Comparison of ENCODE assay signal across 27 cellular contexts in the genomic region with DNA sequence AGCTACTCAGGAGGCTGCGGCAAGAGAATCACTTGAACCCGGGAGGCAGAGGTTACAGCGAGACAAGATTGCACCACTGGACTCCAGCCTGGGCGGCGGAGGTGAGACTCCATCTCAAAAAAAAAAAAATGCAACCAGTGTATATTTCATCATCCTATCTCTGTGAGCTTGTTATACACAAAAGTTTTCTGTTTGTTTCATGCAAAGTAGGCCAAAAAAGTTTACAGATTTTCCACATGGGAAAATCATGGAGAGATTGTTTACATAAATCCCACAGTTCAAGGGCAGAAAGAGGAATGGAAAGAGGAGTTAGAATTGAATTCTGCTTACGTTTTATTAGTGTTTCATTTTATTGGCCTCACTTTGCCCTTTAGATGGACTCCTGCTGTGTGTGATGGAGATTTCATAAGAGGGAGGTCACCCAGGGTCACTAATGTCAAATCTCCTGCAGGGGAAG. TPM values are rescaled to one million over a fixed set of nuclear protein-coding genes. Genes with fewer than 3 reads are reported as not detected.
DNase-seq lines count a peak whose midpoint lies in the region; ATAC-seq, FAIRE-seq and TF ChIP-seq lines count a peak whose summit lies in the region.
"Had no signal": no experiment of that assay in that cellular context is flagged by ENCODE, and none has a peak within 500 bp of the region (broad histone marks: within the 10 kb centered on the region; RNA-seq: fewer than 3 reads in every experiment).

No MANE protein-coding gene starts in this region.

- H3K36me3 Mint-ChIP-seq in nephron progenitor cell (ENCODE audit: low read depth): peaks cover 71% of the 10 kb centered on the region

- H3K36me3 ChIP-seq in left ventricle myocardium inferior (peaks cover 100% of the 10 kb centered on the region), right atrium auricular region (peaks cover 95% of the 10 kb centered on the region), HepG2 (replicated peaks in 1 of 2; ENCODE audit: control insufficient read depth in 1 of 2, insufficient read depth in 2 of 2, low read length in 2 of 2) (peaks cover 50 to 90% of the 10 kb centered on the region in 2 experiments)

- H3K9me3 ChIP-seq in left ventricle myocardium inferior (replicated peaks) (no peaks in the 10 kb centered on the region), right atrium auricular region (no peaks in the 10 kb centered on the region), HepG2 (ENCODE audit: low read length) (no peaks in the 10 kb centered on the region)
- H3K9me3 ChIP-seq: A549; BE2C; BLaER1 treated with 17β-estradiol and CSF1 and Interleukin-3, amounts not matched to agents 10 nM and 100 nM had no signal

- no peak for TF ChIP-seq CTCF in left ventricle myocardium inferior (IDR thresholded peaks at IDR 0.05; ENCODE audit: borderline replicate concordance)
- TF ChIP-seq CTCF in right atrium auricular region (IDR thresholded peaks at IDR 0.05): no peak
- TF ChIP-seq CTCF in LNCaP clone FGC (IDR thresholded peaks at IDR 0.05; ENCODE audit: control insufficient read depth, extremely low read depth, insufficient read depth): no peak
- no peak for TF ChIP-seq CTCF in HepG2 (CRISPR knock-in tag; IDR thresholded peaks at IDR 0.05)
- TF ChIP-seq CTCF in nephron progenitor cell (IDR thresholded peaks at IDR 0.05): no peak

- no peak overlapping the region for H2AFZ ChIP-seq in HepG2 (ENCODE audit: low read length)

- TF ChIP-seq EP300 in HepG2 (IDR thresholded peaks at IDR 0.05; ENCODE audit: low read depth in 2 of 2, low read length in 2 of 2) (no peak), HepG2 (CRISPR knock-in tag; IDR thresholded peaks at IDR 0.05; ENCODE audit: borderline replicate concordance) (no peak)

- no peak for FAIRE-seq in HepG2 (lab: Jason Lieb, UNC)
- FAIRE-seq: A549, D721Med, GM12891, GM18507 had no signal

- H3K79me2 ChIP-seq in HepG2 (ENCODE audit: insufficient read depth, low read length): no peaks in the 10 kb centered on the region

- peaks cover 27% of the 10 kb centered on the region for H3K4me1 ChIP-seq in left ventricle myocardium inferior
- H3K4me1 ChIP-seq in right atrium auricular region: peaks cover 0 to 6% of the 10 kb centered on the region in 2 donors
- H3K4me1 ChIP-seq in HepG2 (ENCODE audit: insufficient read depth, low read length): no peaks in the 10 kb centered on the region
- H3K4me1 ChIP-seq: A549, BE2C had no signal

- no TSS peak for BruUV-seq in HepG2 (replicated peaks; lab: Mats Ljungman, UMichigan)

- peak overlapping the region; percentile 45 for H3K27ac Mint-ChIP-seq in nephron progenitor cell
- H3K27ac Mint-ChIP-seq: CD4-positive, alpha-beta T cell had no signal

- ATAC-seq in HepG2 (no peak), GM18519 (IDR thresholded peaks at IDR 0.05; ENCODE audit: low FRiP score, unreplicated experiment) (no peak)
- ATAC-seq: A549 had no signal

- no peak overlapping the region for H3K4me2 ChIP-seq in HepG2 (ENCODE audit: low read depth, low read length)
- H3K4me2 ChIP-seq: A549; BLaER1 treated with 17β-estradiol and CSF1 and Interleukin-3, amounts not matched to agents 10 nM and 100 nM had no signal

- peaks cover 9% of the 10 kb centered on the region for H3K4me1 Mint-ChIP-seq in nephron progenitor cell

- H3K27me3 ChIP-seq in left ventricle myocardium inferior (ENCODE audit: low read depth) (no peaks in the 10 kb centered on the region), right atrium auricular region (no peaks in the 10 kb centered on the region), HepG2 (ENCODE audit: control insufficient read depth in 1 of 2, insufficient read depth in 2 of 2, low read length in 2 of 2) (no peaks in the 10 kb centered on the region)
- H3K27me3 ChIP-seq: BE2C; BLaER1 treated with 17β-estradiol and CSF1 and Interleukin-3, amounts not matched to agents 10 nM and 100 nM had no signal

- no peaks in the 10 kb centered on the region for H3K27me3 Mint-ChIP-seq in nephron progenitor cell (ENCODE audit: low read depth, poor library complexity)
- H3K27me3 Mint-ChIP-seq: CD4-positive, alpha-beta T cell; CD8-positive, alpha-beta memory T cell had no signal

- no peaks in the 10 kb centered on the region for H4K20me1 ChIP-seq in HepG2 (ENCODE audit: insufficient read depth, low read length)

- in situ Hi-C loops in HepG2 (cut with HindIII; ENCODE audit: extremely low pct_ligation_motif_present, low pct_unique_long_range_greater_than_20kb): no loop called here
- in situ Hi-C loops in KBM-7 (cut with MboI; ENCODE audit: low pct_unique_long_range_greater_than_20kb, low sequenced_read_pairs): loop anchor here (25.0 kb wide), 1 partner anchor 104 kb away; no protein-coding TSS in a partner anchor

- H3K27ac ChIP-seq in left ventricle myocardium inferior (replicated peaks) (peak overlapping the region; percentile 34), right atrium auricular region (no peak overlapping the region), HepG2 (ENCODE audit: extremely low read length, insufficient read depth, low read length) (no peak overlapping the region)
- H3K27ac ChIP-seq: A549; BLaER1 treated with 17β-estradiol and CSF1 and Interleukin-3, amounts not matched to agents 10 nM and 100 nM had no signal

- DNase-seq in left ventricle myocardium inferior (no peak), right atrium auricular region (ENCODE audit: low spot score) (no peak), LNCaP clone FGC (ENCODE audit: low read depth) (peak; percentile 11), HepG2 (ENCODE audit: low spot score) (no peak), nephron progenitor cell (no peak), KBM-7 (no peak)
- no peak for DNase-seq in activated CD4-positive, alpha-beta T cell treated with anti-CD3 and anti-CD28 coated beads, Interleukin-2, amount 50 U/mL, for 1 hour
- DNase-seq: 8988T; ACHN; AML-193; BE2C; CD4-positive, alpha-beta T cell; CD8-positive, alpha-beta memory T cell; DMS 273 treated with DMSO at 0.1 percent for 48 hours; DMS79; EL; GF-D8; GOT3; H7; HCEC 1CT had no signal

- H3K4me3 ChIP-seq in left ventricle myocardium inferior: no peak overlapping the region
- H3K4me3 ChIP-seq in right atrium auricular region: no peak overlapping the region
- H3K4me3 ChIP-seq in LNCaP clone FGC (ENCODE audit: low read depth, low read length): no peak overlapping the region
- H3K4me3 ChIP-seq in HepG2 (replicated peaks in 1 of 3; ENCODE audit: insufficient read depth in 1 of 3, low read depth in 2 of 3, low read length in 3 of 3): no peak overlapping the region
- H3K4me3 ChIP-seq: A549; BLaER1 treated with 17β-estradiol and CSF1 and Interleukin-3, amounts not matched to agents 10 nM and 100 nM had no signal

- TF ChIP-seq POLR2A in HepG2 (IDR thresholded peaks at IDR 0.05; ENCODE audit: insufficient read depth in 1 of 2, low read depth in 2 of 2, low read length in 2 of 2): no peak

- POLR2A ChIA-PET in HepG2 (lab: Yijun Ruan, JAX): no interaction called here

- no peak overlapping the region for H3K4me3 Mint-ChIP-seq in nephron progenitor cell
- H3K4me3 Mint-ChIP-seq: CD14-positive monocyte; CD4-positive, alpha-beta T cell had no signal

- CTCF ChIA-PET in HepG2 (lab: Yijun Ruan, JAX; ENCODE audit: low intra/inter-chr PET ratio, low total read pairs): no interaction called here

- intact Hi-C loops in left ventricle myocardium inferior (cut with micrococcal nuclease): no loop called here
- intact Hi-C loops in HepG2 (cut with micrococcal nuclease; ENCODE audit: unreplicated experiment): no loop called here

- no peak for TF ChIP-seq RAD21 in HepG2 (CRISPR knock-in tag; IDR thresholded peaks at IDR 0.05)

- WGBS in HepG2 (ENCODE audit: low lambda C conversion rate): 96% methylated on average over 6 of the region's 6 CpGs

- H3K9ac ChIP-seq in HepG2 (ENCODE audit: insufficient read depth, low read depth, low read length): no peak overlapping the region

- no peaks in the 10 kb centered on the region for H3K9me3 Mint-ChIP-seq in nephron progenitor cell
- H3K9me3 Mint-ChIP-seq: CD14-positive monocyte; CD4-positive, alpha-beta T cell; CD8-positive, alpha-beta memory T cell had no signal

RNA-seq across cellular contexts. Expression of a gene that starts 24.7 kb away (rescaled TPM):
- total RNA-seq in left ventricle myocardium inferior: 69.2 TPM
- total RNA-seq in right atrium auricular region: 10 to 100 TPM; 51.4 to 54.8 TPM
- 61.1 and 69.8 TPM in 2 replicates for total RNA-seq in HepG2 (2016; rRNA removed; fragmentation: Illumina TruSeq; extraction: Trizol)
- total RNA-seq in HepG2 (2016; cell fraction: cytosol; rRNA removed; fragmentation: Illumina TruSeq; extraction: Trizol; ENCODE audit: low read depth): 34.2 and 37.8 TPM in 2 replicates
- total RNA-seq in HepG2 (2016; cell fraction: insoluble cytoplasmic fraction; rRNA removed; fragmentation: Illumina TruSeq; extraction: Trizol): 63.6 and 70.0 TPM in 2 replicates
- 62.0 and 64.0 TPM in 2 replicates for total RNA-seq in HepG2 (2016; cell fraction: membrane; rRNA removed; fragmentation: Illumina TruSeq; extraction: Trizol)
- total RNA-seq in HepG2 (2016; cell fraction: nucleus; rRNA removed; fragmentation: Illumina TruSeq; extraction: Trizol): 32.3 and 41.4 TPM in 2 replicates
- 137 and 144 TPM in 2 replicates for polyA plus RNA-seq in HepG2 (2011; rRNA removed)
- polyA plus RNA-seq in HepG2 (2011; cell fraction: cytosol; rRNA removed): 155 and 177 TPM in 2 replicates
- 165 and 174 TPM in 2 replicates for polyA plus RNA-seq in HepG2 (2011; cell fraction: nucleus; rRNA removed)
- 79.6 and 111 TPM in 2 replicates for polyA plus RNA-seq in HepG2 (2012)
- polyA plus RNA-seq in HepG2 (2016; cell fraction: cytosol; fragmentation: Illumina TruSeq; extraction: Trizol; ENCODE audit: low read depth): 46.7 and 48.3 TPM in 2 replicates
- polyA plus RNA-seq in HepG2 (2016; cell fraction: insoluble cytoplasmic fraction; fragmentation: Illumina TruSeq; extraction: Trizol; ENCODE audit: low read depth): 78.0 and 81.9 TPM in 2 replicates
- 47.5 and 59.5 TPM in 2 replicates for polyA plus RNA-seq in HepG2 (2016; cell fraction: membrane; fragmentation: Illumina TruSeq; extraction: Trizol; ENCODE audit: low read depth)
- 89.0 and 97.4 TPM in 2 replicates for polyA plus RNA-seq in HepG2 (2016; cell fraction: nucleus; fragmentation: Illumina TruSeq; extraction: Trizol; ENCODE audit: insufficient read depth, low read depth)
- 42.5 and 59.2 TPM in 2 replicates for polyA minus RNA-seq in HepG2 (2011; rRNA and poly(A)+ RNA removed; ENCODE audit: low replicate concordance)
- 31.3 and 38.9 TPM in 2 replicates for polyA minus RNA-seq in HepG2 (2011; cell fraction: cytosol; rRNA and poly(A)+ RNA removed)
- polyA minus RNA-seq in HepG2 (2011; cell fraction: nucleus; rRNA and poly(A)+ RNA removed): 31.5 and 44.4 TPM in 2 replicates

RNA-seq across cellular contexts. Expression of a gene that starts 32.7 kb away (rescaled TPM):
- total RNA-seq in left ventricle myocardium inferior (23.8 TPM), right atrium auricular region (10 to 100 TPM; 14.9 to 34.9 TPM), HepG2 (2016; rRNA removed; fragmentation: Illumina TruSeq; extraction: Trizol) (27.1 and 43.4 TPM in 2 replicates)
- total RNA-seq in HepG2 (2016; cell fraction: cytosol; rRNA removed; fragmentation: Illumina TruSeq; extraction: Trizol; ENCODE audit: low read depth): 72.9 and 78.4 TPM in 2 replicates
- total RNA-seq in HepG2 (2016; cell fraction: insoluble cytoplasmic fraction; rRNA removed; fragmentation: Illumina TruSeq; extraction: Trizol): 23.7 and 43.2 TPM in 2 replicates
- 74.7 and 83.2 TPM in 2 replicates for total RNA-seq in HepG2 (2016; cell fraction: membrane; rRNA removed; fragmentation: Illumina TruSeq; extraction: Trizol)
- total RNA-seq in HepG2 (2016; cell fraction: nucleus; rRNA removed; fragmentation: Illumina TruSeq; extraction: Trizol): 38.5 and 40.4 TPM in 2 replicates
- 44.1 and 56.8 TPM in 2 replicates for polyA plus RNA-seq in HepG2 (2011; rRNA removed)
- 43.1 and 61.0 TPM in 2 replicates for polyA plus RNA-seq in HepG2 (2011; cell fraction: cytosol; rRNA removed)
- 170 and 187 TPM in 2 replicates for polyA plus RNA-seq in HepG2 (2011; cell fraction: nucleus; rRNA removed)
- polyA plus RNA-seq in HepG2 (2012): 22.9 and 33.5 TPM in 2 replicates
- 7.9 and 8.6 TPM in 2 replicates for polyA plus RNA-seq in HepG2 (2016; cell fraction: cytosol; fragmentation: Illumina TruSeq; extraction: Trizol; ENCODE audit: low read depth)
- 17.6 and 23.7 TPM in 2 replicates for polyA plus RNA-seq in HepG2 (2016; cell fraction: insoluble cytoplasmic fraction; fragmentation: Illumina TruSeq; extraction: Trizol; ENCODE audit: low read depth)
- polyA plus RNA-seq in HepG2 (2016; cell fraction: membrane; fragmentation: Illumina TruSeq; extraction: Trizol; ENCODE audit: low read depth): 13.1 and 13.7 TPM in 2 replicates
- polyA plus RNA-seq in HepG2 (2016; cell fraction: nucleus; fragmentation: Illumina TruSeq; extraction: Trizol; ENCODE audit: insufficient read depth, low read depth): 99.7 and 100 TPM in 2 replicates
- polyA minus RNA-seq in HepG2 (2011; rRNA and poly(A)+ RNA removed; ENCODE audit: low replicate concordance): 44.8 and 70.0 TPM in 2 replicates
- polyA minus RNA-seq in HepG2 (2011; cell fraction: cytosol; rRNA and poly(A)+ RNA removed): 34.6 and 36.4 TPM in 2 replicates
- 46.0 and 49.1 TPM in 2 replicates for polyA minus RNA-seq in HepG2 (2011; cell fraction: nucleus; rRNA and poly(A)+ RNA removed)

RNA-seq across cellular contexts. Expression of a gene that starts 36.3 kb away (rescaled TPM):
- total RNA-seq in left ventricle myocardium inferior (41.6 TPM), right atrium auricular region (10 to 100 TPM; 27.8 to 40.3 TPM), HepG2 (2016; rRNA removed; fragmentation: Illumina TruSeq; extraction: Trizol) (47.7 and 67.2 TPM in 2 replicates)
- total RNA-seq in HepG2 (2016; cell fraction: cytosol; rRNA removed; fragmentation: Illumina TruSeq; extraction: Trizol; ENCODE audit: low read depth): 118 and 125 TPM in 2 replicates
- 39.3 and 64.3 TPM in 2 replicates for total RNA-seq in HepG2 (2016; cell fraction: insoluble cytoplasmic fraction; rRNA removed; fragmentation: Illumina TruSeq; extraction: Trizol)
- 103 and 104 TPM in 2 replicates for total RNA-seq in HepG2 (2016; cell fraction: membrane; rRNA removed; fragmentation: Illumina TruSeq; extraction: Trizol)
- total RNA-seq in HepG2 (2016; cell fraction: nucleus; rRNA removed; fragmentation: Illumina TruSeq; extraction: Trizol): 38.8 and 51.8 TPM in 2 replicates
- polyA plus RNA-seq in HepG2 (2011; rRNA removed): 67.1 and 73.1 TPM in 2 replicates
- polyA plus RNA-seq in HepG2 (2011; cell fraction: cytosol; rRNA removed): 53.2 and 56.1 TPM in 2 replicates
- 50.7 and 52.2 TPM in 2 replicates for polyA plus RNA-seq in HepG2 (2011; cell fraction: nucleus; rRNA removed)
- polyA plus RNA-seq in HepG2 (2012): 78.2 and 88.0 TPM in 2 replicates
- 38.6 and 41.3 TPM in 2 replicates for polyA plus RNA-seq in HepG2 (2016; cell fraction: cytosol; fragmentation: Illumina TruSeq; extraction: Trizol; ENCODE audit: low read depth)
- polyA plus RNA-seq in HepG2 (2016; cell fraction: insoluble cytoplasmic fraction; fragmentation: Illumina TruSeq; extraction: Trizol; ENCODE audit: low read depth): 59.9 and 75.2 TPM in 2 replicates
- 80.8 and 99.2 TPM in 2 replicates for polyA plus RNA-seq in HepG2 (2016; cell fraction: membrane; fragmentation: Illumina TruSeq; extraction: Trizol; ENCODE audit: low read depth)
- polyA plus RNA-seq in HepG2 (2016; cell fraction: nucleus; fragmentation: Illumina TruSeq; extraction: Trizol; ENCODE audit: insufficient read depth, low read depth): 80.4 and 81.2 TPM in 2 replicates
- polyA minus RNA-seq in HepG2 (2011; rRNA and poly(A)+ RNA removed; ENCODE audit: low replicate concordance): 83.4 and 116 TPM in 2 replicates
- polyA minus RNA-seq in HepG2 (2011; cell fraction: cytosol; rRNA and poly(A)+ RNA removed): 74.6 and 79.0 TPM in 2 replicates
- polyA minus RNA-seq in HepG2 (2011; cell fraction: nucleus; rRNA and poly(A)+ RNA removed): 55.5 and 74.1 TPM in 2 replicates
